ENCODE assay signal across 21 cellular contexts in genomic region chr19:5250127-5250659, GRCh38.
A peak's percentile ranks its signal among the peaks of the same experiment; 100 is the strongest.
DNase-seq lines count a peak whose midpoint lies in the region; ATAC-seq and TF ChIP-seq lines count a peak whose summit lies in the region.
"Had no signal": no experiment of that assay in that cellular context is flagged by ENCODE, and none has a peak within 500 bp of the region (broad histone marks: within the 10 kb centered on the region; RNA-seq: fewer than 3 reads in every experiment).

No MANE protein-coding gene starts in this region.

- H3K36me3 Mint-ChIP-seq in neural progenitor cell: peaks cover 40% of the 10 kb centered on the region

- peaks cover 5% of the 10 kb centered on the region for H3K9me3 Mint-ChIP-seq in neural progenitor cell

- ATAC-seq in right lobe of liver: peak in 3 of 4 donors; percentile 25 to 42 (median 31)
- ATAC-seq: activated naive CD4-positive, alpha-beta T cell treated with anti-CD3 and anti-CD28 coated beads, Interleukin-2, amount 50 U/mL, for 72 hours had no signal

- intact Hi-C loops in right lobe of liver (cut with DNase I) (no loop called here), thyroid gland (cut with DNase I) (no loop called here)

- H3K4me1 ChIP-seq in right lobe of liver (no peaks in the 10 kb centered on the region), thyroid gland (peaks cover 0 to 8% of the 10 kb centered on the region in 2 donors), neural progenitor cell (peaks cover 7% of the 10 kb centered on the region)
- H3K4me1 ChIP-seq: BE2C, SJSA1 had no signal

- TF ChIP-seq POLR2A in right lobe of liver (IDR thresholded peaks at IDR 0.05): no peak
- no peak for TF ChIP-seq POLR2A in thyroid gland (IDR thresholded peaks at IDR 0.05)

- H3K27ac Mint-ChIP-seq in neural progenitor cell: no peak overlapping the region
- H3K27ac Mint-ChIP-seq: activated naive CD4-positive, alpha-beta T cell treated with anti-CD3 and anti-CD28 coated beads, Interleukin-2, amount 50 U/mL, for 72 hours; stimulated activated naive CD8-positive, alpha-beta T cell treated with anti-CD3 and anti-CD28 coated beads, Interleukin-15, Interleukin-2, amounts not matched to agents 100 ng/mL and 50 ng/mL, for 24 hours had no signal

- H3K79me2 ChIP-seq in neural progenitor cell (ENCODE audit: low read depth): no peaks in the 10 kb centered on the region

- no peak for TF ChIP-seq CTCF in right lobe of liver (IDR thresholded peaks at IDR 0.05)
- TF ChIP-seq CTCF in thyroid gland (IDR thresholded peaks at IDR 0.05): no peak
- no peak for TF ChIP-seq CTCF in neural progenitor cell (IDR thresholded peaks at IDR 0.05)

- H3F3A ChIP-seq in neural progenitor cell (ENCODE audit: low read depth): peaks cover 13% of the 10 kb centered on the region

- H3K4me2 ChIP-seq in neural progenitor cell: no peak overlapping the region
- H3K4me2 ChIP-seq: smooth muscle cell had no signal

- no peak overlapping the region for H3K4me3 Mint-ChIP-seq in neural progenitor cell
- H3K4me3 Mint-ChIP-seq: central memory CD8-positive, alpha-beta T cell; stimulated activated naive CD8-positive, alpha-beta T cell treated with anti-CD3 and anti-CD28 coated beads, Interleukin-15, Interleukin-2, amounts not matched to agents 100 ng/mL and 50 ng/mL, for 24 hours had no signal

- no peak overlapping the region for H3K9ac ChIP-seq in neural progenitor cell

- H3K36me3 ChIP-seq in right lobe of liver: no peaks in the 10 kb centered on the region
- peaks cover 8 to 10% of the 10 kb centered on the region in 2 donors for H3K36me3 ChIP-seq in thyroid gland
- peaks cover 15% of the 10 kb centered on the region for H3K36me3 ChIP-seq in neural progenitor cell
- H3K36me3 ChIP-seq: SJSA1 had no signal

- H3K27ac ChIP-seq in right lobe of liver: no peak overlapping the region
- peak overlapping the region in 1 of 3 donors; percentile 33 for H3K27ac ChIP-seq in thyroid gland
- no peak overlapping the region for H3K27ac ChIP-seq in neural progenitor cell
- H3K27ac ChIP-seq: SJSA1 had no signal

- peaks cover 33% of the 10 kb centered on the region for H4K20me1 ChIP-seq in neural progenitor cell (ENCODE audit: low read depth)

- H3K4me3 ChIP-seq in right lobe of liver: no peak overlapping the region
- H3K4me3 ChIP-seq in thyroid gland (replicated peaks in 1 of 3): no peak overlapping the region
- no peak overlapping the region for H3K4me3 ChIP-seq in neural progenitor cell
- H3K4me3 ChIP-seq: SJSA1, smooth muscle cell had no signal

- H3K27me3 ChIP-seq in right lobe of liver (no peaks in the 10 kb centered on the region), thyroid gland (no peaks in the 10 kb centered on the region), neural progenitor cell (no peaks in the 10 kb centered on the region)
- H3K27me3 ChIP-seq: BE2C, SJSA1 had no signal

- H2AFZ ChIP-seq in neural progenitor cell (replicated peaks): no peak overlapping the region

- H3K9me3 ChIP-seq in right lobe of liver: no peaks in the 10 kb centered on the region
- no peaks in the 10 kb centered on the region for H3K9me3 ChIP-seq in thyroid gland
- H3K9me3 ChIP-seq in neural progenitor cell (ENCODE audit: low read depth): no peaks in the 10 kb centered on the region
- H3K9me3 ChIP-seq: BE2C had no signal

- peaks cover 8% of the 10 kb centered on the region for H3K4me1 Mint-ChIP-seq in neural progenitor cell
- H3K4me1 Mint-ChIP-seq: central memory CD8-positive, alpha-beta T cell had no signal

- peak; percentile 81 for DNase-seq in NCI-H2029 (lab: John Stamatoyannopoulos, UW)
- DNase-seq in cerebellum (ENCODE audit: low spot score): peak; percentile 70
- DNase-seq in right lobe of liver: no peak
- DNase-seq in thyroid gland: peak; percentile 96 to 99
- no peak for DNase-seq in A172 (ENCODE audit: low spot score)
- DNase-seq in SIG-M5 treated with dmso at 0.1 percent for 504 hours (lab: John Stamatoyannopoulos, UW; ENCODE audit: unreplicated experiment): no peak
- no peak for DNase-seq in neural progenitor cell (ENCODE audit: low spot score)
- DNase-seq: activated CD4-positive, alpha-beta T cell treated with anti-CD3 and anti-CD28 coated beads for 48 hours; activated T-cell treated with anti-CD3 and anti-CD28 coated beads for 4 hours; BE2C; DMS153; foreskin fibroblast; mesendoderm; NCI-H1417; NCI-H226; T1000 had no signal

- 62% methylated on average over 15 of the region's 23 CpGs for WGBS in right lobe of liver (ENCODE audit: insufficient coverage, low coverage, low lambda C conversion rate, missing lambda C conversion rate)
- WGBS in thyroid gland, 2 donors: 48 to 67% methylated on average over 13 to 21 of the region's 23 CpGs

- peaks cover 2% of the 10 kb centered on the region for H3K27me3 Mint-ChIP-seq in neural progenitor cell (ENCODE audit: insufficient read depth, low read depth)

Comparison
In these comparisons a context has a peak if more than half of its experiments do, and no peak if none do; other contexts are left out.
1. DNase-seq: peak in NCI-H2029 (single experiment), cerebellum (single experiment) and thyroid gland (2 of 2); none in right lobe of liver (0 of 3), A172 (single experiment), SIG-M5 treated with dmso at 0.1 percent for 504 hours (single experiment) and neural progenitor cell (single experiment).